19 cellular contexts compared by ENCODE assay signal in genomic region chr20:53099851-53100250, GRCh38.
DNase-seq lines count a peak whose midpoint lies in the region; ATAC-seq and TF ChIP-seq lines count a peak whose summit lies in the region.
"Had no signal": no experiment of that assay in that cellular context is flagged by ENCODE, and none has a peak within 500 bp of the region (broad histone marks: within the 10 kb centered on the region; RNA-seq: fewer than 3 reads in every experiment).

No MANE protein-coding gene starts in this region.

- H3K9me3 Mint-ChIP-seq in nephron: peaks cover 2% of the 10 kb centered on the region
- no peaks in the 10 kb centered on the region for H3K9me3 Mint-ChIP-seq in Caco-2 (ENCODE audit: unreplicated experiment)
- H3K9me3 Mint-ChIP-seq: CD4-positive, alpha-beta T cell had no signal

- H3K27ac ChIP-seq in cardiac muscle cell (peak overlapping the region; percentile 92), left ventricle myocardium inferior (replicated peaks) (no peak overlapping the region), breast epithelium (peak overlapping the region; percentile 69 to 88)
- H3K27ac ChIP-seq: PC-9, SJCRH30 had no signal

- BruUV-seq in Caco-2 (replicated peaks; lab: Mats Ljungman, UMichigan): no TSS peak

- CTCF ChIA-PET in Caco-2 (lab: Charles Lee): no interaction called here

- POLR2A ChIA-PET in Caco-2 (lab: Charles Lee): no interaction called here

- intact Hi-C loops in left ventricle myocardium inferior (cut with micrococcal nuclease) (no loop called here), breast epithelium (cut with DNase I; ENCODE audit: low total_unique reads) (no loop called here), Caco-2 (cut with micrococcal nuclease; ENCODE audit: unreplicated experiment) (no loop called here)

- H3K4me3 ChIP-seq in cardiac muscle cell (no peak overlapping the region), left ventricle myocardium inferior (no peak overlapping the region), breast epithelium (no peak overlapping the region), Caco-2 (ENCODE audit: low read depth, low read length) (no peak overlapping the region)
- H3K4me3 ChIP-seq: K562, PC-9, SJCRH30 had no signal

- H3K36me3 Mint-ChIP-seq in nephron (ENCODE audit: low read depth) (peaks cover 18% of the 10 kb centered on the region), Caco-2 (ENCODE audit: insufficient read depth, unreplicated experiment) (no peaks in the 10 kb centered on the region)

- ATAC-seq in GM19452 (IDR thresholded peaks at IDR 0.05; ENCODE audit: unreplicated experiment): no peak
- ATAC-seq: K562 had no signal

- H3K36me3 ChIP-seq in cardiac muscle cell (no peaks in the 10 kb centered on the region), left ventricle myocardium inferior (no peaks in the 10 kb centered on the region), breast epithelium (no peaks in the 10 kb centered on the region), Caco-2 (ENCODE audit: control insufficient read depth, insufficient read depth, low read length) (no peaks in the 10 kb centered on the region)
- H3K36me3 ChIP-seq: BE2C, SJCRH30 had no signal

- H3K4me1 ChIP-seq in cardiac muscle cell (ENCODE audit: low read depth): peaks cover 19% of the 10 kb centered on the region
- peaks cover 25% of the 10 kb centered on the region for H3K4me1 ChIP-seq in left ventricle myocardium inferior
- peaks cover 3 to 6% of the 10 kb centered on the region in 2 donors for H3K4me1 ChIP-seq in breast epithelium
- no peaks in the 10 kb centered on the region for H3K4me1 ChIP-seq in Caco-2
- H3K4me1 ChIP-seq: SJCRH30 had no signal

- no peak overlapping the region for H3K4me3 Mint-ChIP-seq in nephron
- H3K4me3 Mint-ChIP-seq in Caco-2 (ENCODE audit: unreplicated experiment): no peak overlapping the region
- H3K4me3 Mint-ChIP-seq: CD4-positive, alpha-beta T cell had no signal

- peak in 1 of 2 donors; percentile 20 for DNase-seq in cardiac muscle cell (ENCODE audit: low read depth in 1 of 2, low spot score in 1 of 2)
- DNase-seq in left ventricle myocardium inferior: no peak
- DNase-seq in breast epithelium (ENCODE audit: low spot score in 2 of 2): no peak
- DNase-seq in Caco-2: no peak
- DNase-seq in GM10266 (ENCODE audit: extremely low spot score): no peak
- no peak for DNase-seq in epidermal melanocyte (ENCODE audit: insufficient read length, low spot score)
- DNase-seq: 8988T; Calu3; CD4-positive, alpha-beta T cell; NCI-H1417 treated with DMSO at 0.1 percent for 48 hours; NCI-H187 treated with DMSO at 0.1 percent for 48 hours; NCI-H2227 treated with DMSO at 0.1 percent for 48 hours; NCI-H524; PC-9; SJCRH30 had no signal

- peaks cover 41% of the 10 kb centered on the region for H3K4me1 Mint-ChIP-seq in nephron
- no peaks in the 10 kb centered on the region for H3K4me1 Mint-ChIP-seq in Caco-2 (ENCODE audit: low read depth, unreplicated experiment)

- no peak for TF ChIP-seq CTCF in cardiac muscle cell (IDR thresholded peaks at IDR 0.05; ENCODE audit: low read depth, low read length)
- no peak for TF ChIP-seq CTCF in left ventricle myocardium inferior (IDR thresholded peaks at IDR 0.05; ENCODE audit: borderline replicate concordance)
- TF ChIP-seq CTCF in breast epithelium (IDR thresholded peaks at IDR 0.05): no peak
- TF ChIP-seq CTCF in nephron (IDR thresholded peaks at IDR 0.05; ENCODE audit: unreplicated experiment in 3 of 3): no peak
- no peak for TF ChIP-seq CTCF in Caco-2 (IDR thresholded peaks at IDR 0.05; ENCODE audit: insufficient read depth in 1 of 2, low read depth in 1 of 2, low read length in 1 of 2, severe bottlenecking in 1 of 2, unreplicated experiment in 1 of 2)
- no peak for TF ChIP-seq CTCF in GM10266 (IDR thresholded peaks at IDR 0.05; ENCODE audit: control insufficient read depth, insufficient read depth, low read depth, missing control alignments)

- H3K9me3 ChIP-seq in cardiac muscle cell (ENCODE audit: low read depth) (no peaks in the 10 kb centered on the region), left ventricle myocardium inferior (replicated peaks) (no peaks in the 10 kb centered on the region), breast epithelium (no peaks in the 10 kb centered on the region), Caco-2 (no peaks in the 10 kb centered on the region)
- H3K9me3 ChIP-seq: BE2C, SJCRH30 had no signal

- H3K27me3 Mint-ChIP-seq in nephron (ENCODE audit: low read depth): no peaks in the 10 kb centered on the region
- H3K27me3 Mint-ChIP-seq in Caco-2 (ENCODE audit: insufficient read depth, unreplicated experiment): peaks cover 7% of the 10 kb centered on the region
- H3K27me3 Mint-ChIP-seq: CD4-positive, alpha-beta T cell had no signal

- H3K27me3 ChIP-seq in cardiac muscle cell (no peaks in the 10 kb centered on the region), left ventricle myocardium inferior (ENCODE audit: low read depth) (no peaks in the 10 kb centered on the region), breast epithelium (no peaks in the 10 kb centered on the region), Caco-2 (replicated peaks; ENCODE audit: control insufficient read depth, insufficient read depth, low read length) (no peaks in the 10 kb centered on the region)
- H3K27me3 ChIP-seq: BE2C had no signal

- TF ChIP-seq POLR2A in breast epithelium (IDR thresholded peaks at IDR 0.05): no peak

- peak overlapping the region; percentile 22 to 41 (median 35) for H3K27ac Mint-ChIP-seq in nephron
- no peak overlapping the region for H3K27ac Mint-ChIP-seq in Caco-2 (ENCODE audit: unreplicated experiment)
- H3K27ac Mint-ChIP-seq: CD4-positive, alpha-beta T cell had no signal
